ENCODE assay signal across 16 cellular contexts in the genomic region with DNA sequence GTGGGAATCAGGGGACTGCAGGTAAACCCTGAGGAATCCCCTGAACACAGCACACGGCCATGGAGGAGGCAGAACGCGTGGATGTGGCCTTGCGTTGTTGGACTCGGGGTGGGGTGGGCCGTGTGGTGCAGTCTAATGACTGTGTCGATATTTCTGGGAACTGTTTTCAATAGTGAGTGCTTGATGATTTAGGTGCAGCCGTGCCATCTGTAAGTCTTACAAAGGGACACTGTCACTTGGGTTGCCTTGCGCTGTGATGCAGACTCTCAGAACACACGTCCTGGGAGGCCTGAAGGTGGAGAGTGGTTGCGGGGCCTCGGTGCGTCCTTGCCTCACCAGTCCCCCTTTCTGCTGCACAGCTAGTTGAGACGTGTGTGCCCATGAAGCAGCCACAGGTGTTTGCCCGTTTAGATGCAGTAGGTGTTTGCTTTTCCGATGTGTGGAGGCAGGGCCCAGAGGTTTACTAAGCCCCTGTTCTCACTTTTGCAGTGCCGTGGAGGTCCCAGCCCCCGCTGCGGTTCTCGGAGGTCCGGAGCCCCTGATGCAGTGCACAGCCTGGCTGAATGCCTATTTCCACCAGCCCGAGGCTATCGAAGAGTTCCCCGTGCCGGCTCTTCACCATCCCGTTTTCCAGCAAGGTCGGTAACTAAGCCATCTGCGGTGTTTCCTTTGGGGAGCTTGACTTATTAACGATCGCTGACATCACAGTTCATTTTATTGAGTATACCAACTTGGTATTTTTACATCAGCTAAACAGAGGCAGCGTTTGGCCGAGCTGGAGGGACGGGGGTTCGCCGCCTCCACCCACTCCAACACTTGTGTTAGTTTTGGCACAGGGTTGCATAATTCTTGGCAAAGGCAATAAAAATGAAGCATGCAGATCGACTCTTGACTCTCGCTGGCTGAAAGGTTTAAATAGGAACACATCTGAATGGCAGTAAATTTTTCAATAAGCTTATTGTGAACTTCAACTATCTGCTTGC.
DNase-seq lines count a peak whose midpoint lies in the region; ATAC-seq, FAIRE-seq and TF ChIP-seq lines count a peak whose summit lies in the region.
"Had no signal": no experiment of that assay in that cellular context is flagged by ENCODE, and none has a peak within 500 bp of the region (broad histone marks: within the 10 kb centered on the region; RNA-seq: fewer than 3 reads in every experiment).

No MANE protein-coding gene starts in this region.

- no peak for FAIRE-seq in astrocyte (lab: Jason Lieb, UNC)
- FAIRE-seq: bronchial epithelial cell had no signal

- no peaks in the 10 kb centered on the region for H3K36me3 ChIP-seq in astrocyte (ENCODE audit: insufficient read depth, low read length)
- peaks cover 0 to 11% (median 0%) of the 10 kb centered on the region in 9 donors for H3K36me3 ChIP-seq in heart left ventricle

- no peak overlapping the region for H2AFZ ChIP-seq in astrocyte (ENCODE audit: low read depth, low read length)

- peaks cover 10% of the 10 kb centered on the region for H3K27me3 Mint-ChIP-seq in astrocyte (ENCODE audit: low read depth, unreplicated experiment)
- H3K27me3 Mint-ChIP-seq in natural killer cell treated with Interleukin-12 subunit alpha and Interleukin-12 subunit beta and Interleukin-15 and Interleukin-18, amount 100 ng/mL, for 72 hours, result no peaks in the 10 kb centered on the region
- H3K27me3 Mint-ChIP-seq: activated T-helper 17 cell treated with anti-CD3 and anti-CD28 coated beads, Interleukin-2, amount 50 U/mL, for 72 hours had no signal

- H3K4me1 Mint-ChIP-seq in astrocyte (ENCODE audit: low read depth, unreplicated experiment), result peaks cover 3% of the 10 kb centered on the region
- peaks cover 0 to 7% of the 10 kb centered on the region in 2 donors for H3K4me1 Mint-ChIP-seq in natural killer cell treated with Interleukin-12 subunit alpha and Interleukin-12 subunit beta and Interleukin-15 and Interleukin-18, amount 100 ng/mL, for 72 hours (ENCODE audit: low read depth in 2 of 2)

- no peak overlapping the region for H3K9ac ChIP-seq in astrocyte (ENCODE audit: low read length)
- H3K9ac ChIP-seq: KMS-11 had no signal

- H3K4me3 ChIP-seq in LNCaP clone FGC (ENCODE audit: low read depth, low read length) (no peak overlapping the region), astrocyte (ENCODE audit: insufficient read depth, low read depth, low read length) (no peak overlapping the region), heart left ventricle (peak overlapping the region in 1 of 12 donors; percentile 14), skeletal muscle cell (ENCODE audit: low read depth, low read length) (no peak overlapping the region)

- H3K4me1 ChIP-seq in astrocyte (ENCODE audit: insufficient read depth, low read length) (no peaks in the 10 kb centered on the region), heart left ventricle (peaks cover 0 to 18% (median 7%) of the 10 kb centered on the region in 12 donors)

- peak in 2 of 4 donors; percentile 32 to 65 for ATAC-seq in heart left ventricle
- ATAC-seq in natural killer cell treated with Interleukin-12 subunit alpha and Interleukin-12 subunit beta and Interleukin-15 and Interleukin-18, amount 100 ng/mL, for 72 hours, result no peak
- no peak for ATAC-seq in GM21786 (IDR thresholded peaks at IDR 0.05; ENCODE audit: unreplicated experiment)
- ATAC-seq in HG02642 (IDR thresholded peaks at IDR 0.05; ENCODE audit: poor library complexity, unreplicated experiment), result no peak
- ATAC-seq: activated T-helper 17 cell treated with anti-CD3 and anti-CD28 coated beads, Interleukin-2, amount 50 U/mL, for 72 hours; CD8-positive, alpha-beta T cell had no signal

- no peak overlapping the region for H3K4me2 ChIP-seq in astrocyte (ENCODE audit: low read length)
- H3K4me2 ChIP-seq: KMS-11 had no signal

- no peak overlapping the region for H3K27ac ChIP-seq in astrocyte (ENCODE audit: low read depth, low read length)
- H3K27ac ChIP-seq in heart left ventricle, result no peak overlapping the region
- H3K27ac ChIP-seq: KMS-11 had no signal

- DNase-seq in LNCaP clone FGC (ENCODE audit: low read depth) (peak; percentile 76), astrocyte (ENCODE audit: low read depth) (peak; percentile 36), heart left ventricle (peak in 3 of 5 donors; percentile 37 to 59 (median 48)), skeletal muscle cell (ENCODE audit: low read depth) (peak; percentile 56), COR-L47 (lab: John Stamatoyannopoulos, UW) (no peak)
- no peak for DNase-seq in natural killer cell treated with Interleukin-12 subunit alpha and Interleukin-12 subunit beta and Interleukin-15 and Interleukin-18, amount 100 ng/mL, for 72 hours (ENCODE audit: low spot score)
- DNase-seq: CD8-positive, alpha-beta T cell; NCI-H2171; OCI-M1; retina had no signal

- no peaks in the 10 kb centered on the region for H3K79me2 ChIP-seq in astrocyte (ENCODE audit: insufficient read depth, low read length)

- no peaks in the 10 kb centered on the region for H3K9me3 Mint-ChIP-seq in astrocyte (ENCODE audit: unreplicated experiment)
- no peaks in the 10 kb centered on the region for H3K9me3 Mint-ChIP-seq in natural killer cell treated with Interleukin-12 subunit alpha and Interleukin-12 subunit beta and Interleukin-15 and Interleukin-18, amount 100 ng/mL, for 72 hours
- H3K9me3 Mint-ChIP-seq: activated T-helper 17 cell treated with anti-CD3 and anti-CD28 coated beads, Interleukin-2, amount 50 U/mL, for 72 hours; CD8-positive, alpha-beta T cell; T-helper 1 cell treated with Interleukin-12 subunit alpha and Interleukin-12 subunit beta and Interleukin-4 antibody, amounts not matched to agents 30 μg/mL and 1 μg/mL, for 36 hours had no signal

- H3K27me3 ChIP-seq in astrocyte (ENCODE audit: insufficient read depth, low read length), result no peaks in the 10 kb centered on the region
- no peaks in the 10 kb centered on the region for H3K27me3 ChIP-seq in heart left ventricle

- TF ChIP-seq POLR2A in heart left ventricle (IDR thresholded peaks at IDR 0.05), result no peak

- H3K4me3 Mint-ChIP-seq in astrocyte (ENCODE audit: unreplicated experiment), result no peak overlapping the region
- no peak overlapping the region for H3K4me3 Mint-ChIP-seq in natural killer cell treated with Interleukin-12 subunit alpha and Interleukin-12 subunit beta and Interleukin-15 and Interleukin-18, amount 100 ng/mL, for 72 hours
- H3K4me3 Mint-ChIP-seq: activated T-helper 17 cell treated with anti-CD3 and anti-CD28 coated beads, Interleukin-2, amount 50 U/mL, for 72 hours; CD8-positive, alpha-beta T cell; T-helper 1 cell treated with Interleukin-12 subunit alpha and Interleukin-12 subunit beta and Interleukin-4 antibody, amounts not matched to agents 30 μg/mL and 1 μg/mL, for 36 hours had no signal

- H4K20me1 ChIP-seq in astrocyte (ENCODE audit: insufficient read depth, low read length), result no peaks in the 10 kb centered on the region

- 61 to 74% (median 68%) methylated on average over 35 to 37 of the region's 37 CpGs for WGBS in heart left ventricle, 4 donors

- H3K36me3 Mint-ChIP-seq in astrocyte (ENCODE audit: low read depth, unreplicated experiment), result peaks cover 5% of the 10 kb centered on the region
- no peaks in the 10 kb centered on the region for H3K36me3 Mint-ChIP-seq in natural killer cell treated with Interleukin-12 subunit alpha and Interleukin-12 subunit beta and Interleukin-15 and Interleukin-18, amount 100 ng/mL, for 72 hours

- no peak overlapping the region for H3K27ac Mint-ChIP-seq in astrocyte (ENCODE audit: unreplicated experiment)
- H3K27ac Mint-ChIP-seq in natural killer cell treated with Interleukin-12 subunit alpha and Interleukin-12 subunit beta and Interleukin-15 and Interleukin-18, amount 100 ng/mL, for 72 hours, result no peak overlapping the region
- H3K27ac Mint-ChIP-seq: activated T-helper 17 cell treated with anti-CD3 and anti-CD28 coated beads, Interleukin-2, amount 50 U/mL, for 72 hours; CD8-positive, alpha-beta T cell; T-helper 1 cell treated with Interleukin-12 subunit alpha and Interleukin-12 subunit beta and Interleukin-4 antibody, amounts not matched to agents 30 μg/mL and 1 μg/mL, for 36 hours had no signal

- TF ChIP-seq CTCF in LNCaP clone FGC (IDR thresholded peaks at IDR 0.05; ENCODE audit: control insufficient read depth, extremely low read depth, insufficient read depth) (no peak), astrocyte (IDR thresholded peaks at IDR 0.05; ENCODE audit: insufficient read depth, low read depth, low read length) (no peak), heart left ventricle (IDR thresholded peaks at IDR 0.05) (no peak)

- no peaks in the 10 kb centered on the region for H3K9me3 ChIP-seq in astrocyte (ENCODE audit: insufficient read depth, low read depth, low read length)
- H3K9me3 ChIP-seq in heart left ventricle, result no peaks in the 10 kb centered on the region

- intact Hi-C loops in heart left ventricle (cut with DNase I), result loop anchor here in 1 of 10 donors (10.0 kb wide), 2 partner anchors 257 to 663 kb away; a partner anchor contains a TSS

Comparison
In these comparisons a context has a peak if more than half of its experiments do, and no peak if none do; other contexts are left out.
1. DNase-seq: peak in LNCaP clone FGC (single experiment), astrocyte (single experiment), heart left ventricle (3 of 5) and skeletal muscle cell (single experiment); none in natural killer cell treated with Interleukin-12 subunit alpha and Interleukin-12 subunit beta and Interleukin-15 and Interleukin-18, amount 100 ng/mL, for 72 hours (single experiment) and COR-L47 (single experiment).